Comparison of ENCODE assay signal across 15 cellular contexts in the genomic region with DNA sequence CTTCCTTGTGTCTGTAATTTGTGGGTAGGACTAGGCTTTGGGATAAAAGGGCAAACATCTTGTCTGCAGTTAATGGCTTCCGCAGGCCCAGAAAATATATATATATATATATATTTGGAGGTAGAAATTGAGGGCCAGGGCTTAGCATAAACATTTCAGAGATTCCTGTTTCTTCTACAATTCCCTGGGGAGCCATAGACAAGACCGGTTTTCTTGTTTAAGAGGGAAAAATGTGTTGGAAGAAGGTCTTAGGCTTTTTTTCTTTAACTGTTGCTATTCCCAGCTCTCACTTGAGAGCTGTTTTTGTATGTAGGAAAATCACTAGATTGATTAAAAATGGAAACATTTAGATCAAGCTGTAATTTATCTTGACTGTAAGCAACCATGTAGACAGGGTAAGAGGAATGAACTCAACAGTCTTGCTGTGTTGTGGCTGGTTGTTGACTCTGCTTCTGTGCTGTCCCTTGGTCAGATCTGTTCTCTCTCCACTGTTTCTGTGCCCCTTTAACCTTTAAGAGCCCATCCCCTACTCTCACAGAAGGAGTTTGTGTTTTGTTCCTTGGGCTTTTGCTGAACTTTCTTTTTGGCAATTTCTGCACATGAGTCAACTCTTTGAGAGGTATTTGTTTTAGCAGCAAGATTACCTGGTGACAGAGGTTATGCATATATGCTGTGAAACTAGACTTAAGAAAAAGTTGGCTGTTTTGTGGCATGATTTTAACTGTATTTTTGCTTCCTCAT. TPM values are rescaled to one million over a fixed set of nuclear protein-coding genes. Genes with fewer than 3 reads are reported as not detected.
DNase-seq lines count a peak whose midpoint lies in the region; ATAC-seq and TF ChIP-seq lines count a peak whose summit lies in the region.
"Had no signal": no experiment of that assay in that cellular context is flagged by ENCODE, and none has a peak within 500 bp of the region (broad histone marks: within the 10 kb centered on the region; RNA-seq: fewer than 3 reads in every experiment).

No MANE protein-coding gene starts in this region.

- H3K79me2 ChIP-seq in PC-3 (ENCODE audit: low read length), result no peaks in the 10 kb centered on the region

- TF ChIP-seq POLR2A in uterus (IDR thresholded peaks at IDR 0.05) (no peak), tibial nerve (IDR thresholded peaks at IDR 0.05) (no peak)

- H3K9me2 ChIP-seq in PC-3 (replicated peaks; ENCODE audit: low read length), result no peaks in the 10 kb centered on the region

- POLR2A ChIA-PET in PC-3 (lab: Charles Lee; ENCODE audit: unreplicated experiment), result no interaction called here

- H3K4me2 ChIP-seq in PC-3 (ENCODE audit: low read length), result no peak overlapping the region

- BruUV-seq in PC-3 (replicated peaks; lab: Mats Ljungman, UMichigan), result no TSS peak

- TF ChIP-seq CTCF in PC-3 (conservative IDR thresholded peaks at IDR 0.05; ENCODE audit: low read depth, low read length), result no peak
- no peak for TF ChIP-seq CTCF in cardiac fibroblast (IDR thresholded peaks at IDR 0.05; ENCODE audit: low read depth, low read length)
- no peak for TF ChIP-seq CTCF in left lung (IDR thresholded peaks at IDR 0.05)
- TF ChIP-seq CTCF in tibial artery (IDR thresholded peaks at IDR 0.05), result no peak
- TF ChIP-seq CTCF in uterus (IDR thresholded peaks at IDR 0.05), result no peak
- TF ChIP-seq CTCF in tibial nerve (IDR thresholded peaks at IDR 0.05), result no peak

- intact Hi-C loops in PC-3 (cut with micrococcal nuclease) (no loop called here), left lung (cut with DNase I) (no loop called here), tibial artery (cut with DNase I; ENCODE audit: low total_unique reads) (no loop called here), uterus (cut with DNase I; ENCODE audit: low total_unique reads) (no loop called here)

- 31 to 49% methylated on average over 2 of the region's 2 CpGs for WGBS in tibial nerve, 2 donors

- TF ChIP-seq EP300 in tibial nerve (IDR thresholded peaks at IDR 0.05), result no peak

- CTCF ChIA-PET in PC-3 (lab: Charles Lee), result no interaction called here

- ATAC-seq in PC-3 (peak; percentile 18; the same call in 1 of the 2 replicates), left lung (peak; percentile 11)
- ATAC-seq: HCT116 had no signal

- H3K36me3 ChIP-seq in PC-3 (ENCODE audit: low read depth, low read length) (no peaks in the 10 kb centered on the region), left lung (no peaks in the 10 kb centered on the region), tibial artery (peaks cover 0 to 12% (median 8%) of the 10 kb centered on the region in 3 donors), uterus (no peaks in the 10 kb centered on the region), tibial nerve (no peaks in the 10 kb centered on the region)
- H3K36me3 ChIP-seq: esophagus squamous epithelium, neutrophil, spleen had no signal

- H3K9ac ChIP-seq in PC-3 (ENCODE audit: low read length), result no peak overlapping the region

- H2AFZ ChIP-seq in PC-3 (ENCODE audit: low read length), result no peak overlapping the region

- DNase-seq in PC-3 (peak; percentile 59), cardiac fibroblast (ENCODE audit: low read depth in 2 of 2) (peak; percentile 60 to 62), left lung (no peak), tibial artery (no peak), uterus (no peak), tibial nerve (ENCODE audit: low spot score in 2 of 2) (no peak)
- DNase-seq in activated naive CD4-positive, alpha-beta T cell treated with anti-CD3 and anti-CD28 coated beads, Interleukin-2, amount 50 U/mL, for 16 hours, result no peak
- DNase-seq: activated T-cell treated with anti-CD3 and anti-CD28 coated beads, Interleukin-2, amount 50 U/mL, for 1 hour; CD4-positive, alpha-beta T cell; esophagus squamous epithelium; NCI-H1105 treated with DMSO at 0.1 percent for 48 hours; NCI-H2227 treated with DMSO at 0.1 percent for 48 hours; spleen had no signal

- H3F3A ChIP-seq in PC-3 (ENCODE audit: low read length, unreplicated experiment), result no peaks in the 10 kb centered on the region

- peak overlapping the region; percentile 17; the same call in 1 of the 2 replicates for H3K27ac ChIP-seq in PC-3 (ENCODE audit: low read length)
- H3K27ac ChIP-seq in left lung, result peak overlapping the region; percentile 15 to 24
- H3K27ac ChIP-seq in tibial artery, result peak overlapping the region; percentile 70 to 80
- no peak overlapping the region for H3K27ac ChIP-seq in uterus
- peak overlapping the region in 2 of 4 donors; percentile 36 to 45 for H3K27ac ChIP-seq in tibial nerve
- H3K27ac ChIP-seq: esophagus squamous epithelium, neutrophil, spleen had no signal

- no peak overlapping the region for H3K4me3 ChIP-seq in PC-3 (ENCODE audit: low read length)
- H3K4me3 ChIP-seq in cardiac fibroblast (replicated peaks in 1 of 2; ENCODE audit: low read depth in 2 of 2, low read length in 2 of 2), result no peak overlapping the region
- no peak overlapping the region for H3K4me3 ChIP-seq in left lung
- H3K4me3 ChIP-seq in tibial artery, result no peak overlapping the region
- no peak overlapping the region for H3K4me3 ChIP-seq in uterus
- H3K4me3 ChIP-seq in tibial nerve, result no peak overlapping the region
- H3K4me3 ChIP-seq: esophagus squamous epithelium, spleen had no signal

- H3K9me3 ChIP-seq in PC-3 (ENCODE audit: low read length), result no peaks in the 10 kb centered on the region
- no peaks in the 10 kb centered on the region for H3K9me3 ChIP-seq in left lung
- H3K9me3 ChIP-seq in tibial artery, result no peaks in the 10 kb centered on the region
- H3K9me3 ChIP-seq in uterus, result no peaks in the 10 kb centered on the region
- H3K9me3 ChIP-seq in tibial nerve, result no peaks in the 10 kb centered on the region
- H3K9me3 ChIP-seq: esophagus squamous epithelium, neutrophil, spleen had no signal

- H3K4me1 ChIP-seq in PC-3 (ENCODE audit: insufficient read depth, low read length), result peaks cover 25% of the 10 kb centered on the region
- peaks cover 0 to 15% of the 10 kb centered on the region in 2 donors for H3K4me1 ChIP-seq in left lung
- H3K4me1 ChIP-seq in tibial artery, result peaks cover 0 to 89% (median 32%) of the 10 kb centered on the region in 4 donors
- peaks cover 0 to 14% of the 10 kb centered on the region in 2 donors for H3K4me1 ChIP-seq in uterus
- peaks cover 0 to 37% (median 7%) of the 10 kb centered on the region in 4 donors for H3K4me1 ChIP-seq in tibial nerve
- H3K4me1 ChIP-seq: esophagus squamous epithelium had no signal

- H3K27me3 ChIP-seq in PC-3 (ENCODE audit: low read length) (no peaks in the 10 kb centered on the region), left lung (no peaks in the 10 kb centered on the region), tibial artery (no peaks in the 10 kb centered on the region), uterus (no peaks in the 10 kb centered on the region), tibial nerve (no peaks in the 10 kb centered on the region)
- H3K27me3 ChIP-seq: esophagus squamous epithelium, neutrophil, spleen had no signal

- H4K20me1 ChIP-seq in PC-3 (ENCODE audit: low read length), result no peaks in the 10 kb centered on the region

RNA-seq across cellular contexts. Expression of a gene that starts 58.3 kb away (rescaled TPM):
- total RNA-seq in PC-3 (2014; rRNA removed) (52.0 and 59.6 TPM in 2 replicates), left lung (100 to 1,000 TPM; 329 to 346 TPM), uterus (100 to 1,000 TPM in 3 of 4 donors, 10 to 100 TPM in 1; 57.0 to 513 (median 250) TPM), tibial nerve (100 to 1,000 TPM; 113 to 253 (median 137) TPM)
- total RNA-seq: CD4-positive, alpha-beta T cell had no signal

Comparison
In these comparisons a context has a peak if more than half of its experiments do, and no peak if none do; other contexts are left out.
1. DNase-seq: peak in PC-3 (single experiment) and cardiac fibroblast (2 of 2); none in left lung (0 of 2), tibial artery (0 of 2), uterus (0 of 2), tibial nerve (0 of 2) and activated naive CD4-positive, alpha-beta T cell treated with anti-CD3 and anti-CD28 coated beads, Interleukin-2, amount 50 U/mL, for 16 hours (single experiment).
2. H3K27ac ChIP-seq: peak in PC-3 (single experiment), left lung (2 of 2) and tibial artery (2 of 2); none in uterus (0 of 2).